9 cellular contexts compared by ENCODE assay signal in genomic region chr17:32609085-32609484, GRCh38.
DNase-seq lines count a peak whose midpoint lies in the region; ATAC-seq and TF ChIP-seq lines count a peak whose summit lies in the region.
"Had no signal": no experiment of that assay in that cellular context is flagged by ENCODE, and none has a peak within 500 bp of the region (broad histone marks: within the 10 kb centered on the region; RNA-seq: fewer than 3 reads in every experiment).

No MANE protein-coding gene starts in this region.

- no peaks in the 10 kb centered on the region for H3K4me1 Mint-ChIP-seq in type B pancreatic cell (ENCODE audit: unreplicated experiment)

- intact Hi-C loops in adrenal gland (cut with DNase I): no loop called here
- intact Hi-C loops in lower leg skin (cut with DNase I; ENCODE audit: low total_unique reads): no loop called here

- H3K27me3 ChIP-seq in adrenal gland: no peaks in the 10 kb centered on the region

- in situ Hi-C loops in GM13976 (cut with MboI; ENCODE audit: low sequenced_read_pairs, unreplicated experiment): no loop called here

- no peaks in the 10 kb centered on the region for H3K27me3 Mint-ChIP-seq in type B pancreatic cell
- H3K27me3 Mint-ChIP-seq: activated naive CD4-positive, alpha-beta T cell treated with anti-CD3 and anti-CD28 coated beads, Interleukin-2, amount 50 U/mL, for 24 hours had no signal

- no peak overlapping the region for H3K27ac ChIP-seq in adrenal gland

- peaks cover 12% of the 10 kb centered on the region for H3K36me3 Mint-ChIP-seq in type B pancreatic cell
- H3K36me3 Mint-ChIP-seq: activated naive CD4-positive, alpha-beta T cell treated with anti-CD3 and anti-CD28 coated beads, Interleukin-2, amount 50 U/mL, for 24 hours had no signal

- TF ChIP-seq CTCF in GM13976 (IDR thresholded peaks at IDR 0.05; ENCODE audit: borderline replicate concordance, control extremely low read depth, extremely low read depth, insufficient read depth, missing control alignments): peak; percentile 50
- TF ChIP-seq CTCF in adrenal gland (IDR thresholded peaks at IDR 0.05): peak in 3 of 6 experiments; percentile 18 to 40 (median 33)
- peak; percentile 17 for TF ChIP-seq CTCF in type B pancreatic cell (conservative IDR thresholded peaks at IDR 0.05)
- TF ChIP-seq CTCF in lower leg skin (IDR thresholded peaks at IDR 0.05): no peak

- H3K36me3 ChIP-seq in adrenal gland (replicated peaks in 1 of 2): no peaks in the 10 kb centered on the region

- TF ChIP-seq POLR2A in adrenal gland (IDR thresholded peaks at IDR 0.05) (no peak), lower leg skin (IDR thresholded peaks at IDR 0.05) (no peak)

- no peak overlapping the region for H3K4me3 ChIP-seq in Jurkat, Clone E6-1 (ENCODE audit: low read length)
- H3K4me3 ChIP-seq in adrenal gland: no peak overlapping the region
- no peak overlapping the region for H3K4me3 ChIP-seq in lower leg skin (ENCODE audit: low read depth, poor library complexity, severe bottlenecking)

- H3K4me3 Mint-ChIP-seq in type B pancreatic cell: no peak overlapping the region
- H3K4me3 Mint-ChIP-seq: activated naive CD4-positive, alpha-beta T cell treated with anti-CD3 and anti-CD28 coated beads, Interleukin-2, amount 50 U/mL, for 24 hours had no signal

- ATAC-seq in HG03280 (IDR thresholded peaks at IDR 0.05; ENCODE audit: unreplicated experiment): no peak

- DNase-seq in GM13976 (ENCODE audit: low spot score): peak; percentile 63
- peak; percentile 80 for DNase-seq in Jurkat, Clone E6-1 (ENCODE audit: low read depth, low spot score)
- DNase-seq in T-helper 22 cell (ENCODE audit: low read depth): peak; percentile 13
- peak; percentile 18 to 78 (median 28) for DNase-seq in adrenal gland
- DNase-seq in mucosa of gallbladder (ENCODE audit: low spot score): peak; percentile 63
- no peak for DNase-seq in type B pancreatic cell (ENCODE audit: extremely low spot score, unreplicated experiment)
- DNase-seq in lower leg skin (ENCODE audit: low spot score in 2 of 2): no peak

- no peaks in the 10 kb centered on the region for H3K4me1 ChIP-seq in adrenal gland (replicated peaks in 1 of 2)

- WGBS in adrenal gland, 4 donors: 69 to 75% (median 71%) methylated on average over 7 of the region's 7 CpGs
- WGBS in lower leg skin, 2 donors: 63 to 67% methylated on average over 7 of the region's 7 CpGs

- no peaks in the 10 kb centered on the region for H3K9me3 ChIP-seq in adrenal gland (replicated peaks in 1 of 3)

- H3K9me3 Mint-ChIP-seq in type B pancreatic cell: no peaks in the 10 kb centered on the region
- H3K9me3 Mint-ChIP-seq: activated naive CD4-positive, alpha-beta T cell treated with anti-CD3 and anti-CD28 coated beads, Interleukin-2, amount 50 U/mL, for 24 hours had no signal

- H3K27ac Mint-ChIP-seq in type B pancreatic cell: no peak overlapping the region
- H3K27ac Mint-ChIP-seq: activated naive CD4-positive, alpha-beta T cell treated with anti-CD3 and anti-CD28 coated beads, Interleukin-2, amount 50 U/mL, for 24 hours had no signal

Comparison
In these comparisons a context has a peak if more than half of its experiments do, and no peak if none do; other contexts are left out.
1. DNase-seq: peak in GM13976 (single experiment), Jurkat, Clone E6-1 (single experiment), T-helper 22 cell (single experiment), adrenal gland (7 of 7) and mucosa of gallbladder (single experiment); none in type B pancreatic cell (single experiment) and lower leg skin (0 of 2).
2. CTCF ChIP-seq: peak in GM13976 (single experiment) and type B pancreatic cell (single experiment); none in lower leg skin (0 of 3).